In the genomic region with DNA sequence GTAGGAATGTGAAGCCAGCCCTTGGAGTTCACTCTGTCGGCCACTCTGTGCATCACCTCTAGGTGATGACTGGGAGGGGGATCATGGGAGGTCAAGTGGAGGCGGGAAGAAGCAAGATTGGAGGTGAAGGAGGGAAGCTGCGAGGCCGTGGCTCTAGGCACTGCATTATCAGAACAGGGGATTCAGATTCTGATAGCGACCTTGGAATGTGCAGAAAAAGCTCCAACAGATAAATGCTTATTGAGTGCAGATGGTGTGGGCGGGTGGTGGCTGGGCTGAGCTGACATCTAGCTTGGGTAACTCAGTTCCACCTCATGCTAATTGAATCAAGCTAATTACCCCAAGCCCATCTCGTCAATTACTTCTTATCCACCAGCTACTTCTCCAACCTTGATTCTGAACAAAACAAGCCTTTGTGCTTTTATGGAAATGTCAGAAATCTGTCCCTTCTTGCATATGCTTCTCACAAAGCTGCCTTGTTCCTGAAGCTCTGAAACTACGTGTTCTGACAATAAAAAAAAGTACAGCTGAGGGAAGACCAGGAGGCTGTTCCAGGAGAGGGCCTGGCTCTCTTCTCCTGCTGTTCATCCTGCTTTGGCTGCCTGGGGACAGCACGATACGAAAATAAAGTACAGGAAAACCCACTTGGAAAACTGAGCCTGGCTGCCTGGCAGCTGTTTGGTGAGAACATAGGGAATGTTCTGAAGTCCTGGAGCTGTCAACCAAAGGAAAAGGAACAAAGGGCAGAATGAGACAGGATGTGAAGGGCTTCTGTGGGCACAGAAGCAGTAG, we compare ENCODE assay signal across 15 cellular contexts. TPM values are rescaled to one million over a fixed set of nuclear protein-coding genes. Genes with fewer than 3 reads are reported as not detected.
DNase-seq lines count a peak whose midpoint lies in the region; FAIRE-seq and TF ChIP-seq lines count a peak whose summit lies in the region.
"Had no signal": no experiment of that assay in that cellular context is flagged by ENCODE, and none has a peak within 500 bp of the region (broad histone marks: within the 10 kb centered on the region; RNA-seq: fewer than 3 reads in every experiment).

No MANE protein-coding gene starts in this region.

- H4K20me1 ChIP-seq in H1 (replicated peaks in 1 of 2; ENCODE audit: control insufficient read depth in 1 of 2, insufficient read depth in 2 of 2, low read length in 2 of 2), result no peaks in the 10 kb centered on the region

- H3K27me3 ChIP-seq in H1 (replicated peaks in 1 of 4; ENCODE audit: control insufficient read depth in 3 of 4, extremely low read depth in 1 of 4, insufficient read depth in 3 of 4, low read length in 3 of 4), result no peaks in the 10 kb centered on the region

- no peaks in the 10 kb centered on the region for H3K9me3 ChIP-seq in H1 (ENCODE audit: insufficient read depth in 2 of 2, low read depth in 1 of 2, low read length in 1 of 2)

- POLR2A ChIA-PET in H1 (lab: Charles Lee; ENCODE audit: partially characterized antibody), result no interaction called here

- H3K14ac ChIP-seq in H1 (ENCODE audit: insufficient read length), result no peak overlapping the region

- no peak for TF ChIP-seq CTCF in H1 (IDR thresholded peaks at IDR 0.05; ENCODE audit: control extremely low read depth in 1 of 3, insufficient read depth in 1 of 3, low read depth in 1 of 3, low read length in 3 of 3)

- no peak overlapping the region for H2AK5ac ChIP-seq in H1 (ENCODE audit: low read depth, low read length)

- H2BK15ac ChIP-seq in H1 (ENCODE audit: low read length), result no peak overlapping the region; the same call in 1 of the 2 replicates

- no peaks in the 10 kb centered on the region for H3K79me1 ChIP-seq in H1 (ENCODE audit: low read depth, low read length)

- no peak overlapping the region for H3K56ac ChIP-seq in H1 (replicated peaks; ENCODE audit: insufficient read length, low read depth, low read length)

- CTCF ChIA-PET in H1 (lab: Charles Lee; ENCODE audit: partially characterized antibody), result interaction anchor here (0.6 to 6.9 kb wide), 10 partner anchors 13 to 94 kb away, joined by 3 to 53 read pairs (median 4); no protein-coding TSS in a partner anchor

- no peak overlapping the region for H3K23ac ChIP-seq in H1 (ENCODE audit: insufficient read length)

- no peaks in the 10 kb centered on the region for H3K36me3 ChIP-seq in H1 (ENCODE audit: control insufficient read depth in 2 of 4, insufficient read depth in 4 of 4, low read length in 3 of 4)

- no peak for TF ChIP-seq POLR2A in H1 (IDR thresholded peaks at IDR 0.05; ENCODE audit: control extremely low read depth in 1 of 2, low read depth in 2 of 2, low read length in 2 of 2)

- H3K4me3 ChIP-seq in H1 (ENCODE audit: extremely low read depth in 1 of 4, insufficient read depth in 2 of 4, low read depth in 3 of 4, low read length in 4 of 4), result no peak overlapping the region
- H3K4me3 ChIP-seq: psoas muscle had no signal

- TF ChIP-seq EP300 in H1 (IDR thresholded peaks at IDR 0.05; ENCODE audit: borderline replicate concordance in 1 of 2, low read depth in 2 of 2, low read length in 2 of 2), result no peak

- H3K4me1 ChIP-seq in H1 (replicated peaks in 1 of 4; ENCODE audit: control insufficient read depth in 3 of 4, insufficient read depth in 4 of 4, low read length in 3 of 4), result peaks cover 0 to 5% (median 4%) of the 10 kb centered on the region in 4 experiments; a peak in 4 of 7 replicates

- H4K91ac ChIP-seq in H1 (replicated peaks; ENCODE audit: insufficient read length, low read length), result no peak overlapping the region

- H3K79me2 ChIP-seq in H1 (ENCODE audit: control insufficient read depth in 1 of 2, insufficient read depth in 2 of 2, low read length in 2 of 2), result no peaks in the 10 kb centered on the region

- H3K9ac ChIP-seq in H1 (replicated peaks in 1 of 4; ENCODE audit: extremely low read depth in 1 of 4, low read depth in 3 of 4, low read length in 3 of 4), result no peak overlapping the region

- H2BK20ac ChIP-seq in H1 (ENCODE audit: low read length), result no peak overlapping the region

- no peak for FAIRE-seq in H1 (lab: Jason Lieb, UNC)
- FAIRE-seq: A204.1 had no signal

- no peak overlapping the region for H2AFZ ChIP-seq in H1 (ENCODE audit: low read length)

- no peaks in the 10 kb centered on the region for H3K23me2 ChIP-seq in H1 (ENCODE audit: low read depth, low read length)

- peak; percentile 38 for DNase-seq in NCI-H2171 treated with DMSO at 0.1 percent for 48 hours (lab: John Stamatoyannopoulos, UW)
- no peak for DNase-seq in NCI-H2171 (lab: John Stamatoyannopoulos, UW)
- DNase-seq in H1 (ENCODE audit: low read depth in 1 of 2, low spot score in 2 of 2), result no peak
- DNase-seq in mesenteric fat pad (ENCODE audit: low spot score), result peak; percentile 35
- peak; percentile 84 for DNase-seq in superior temporal gyrus (ENCODE audit: extremely low spot score)
- no peak for DNase-seq in activated CD4-positive, CD25-positive, alpha-beta regulatory T cell treated with anti-CD3 and anti-CD28 coated beads, Interleukin-2, amount 50 U/mL, for 72 hours
- no peak for DNase-seq in NAMALWA (ENCODE audit: low spot score)
- no peak for DNase-seq in MV-4-11 (lab: John Stamatoyannopoulos, UW)
- DNase-seq: activated CD4-positive, CD25-positive, alpha-beta regulatory T cell; DMS153; left cardiac atrium; psoas muscle; SHP77 treated with DMSO at 0.1 percent for 48 hours had no signal

- H3K18ac ChIP-seq in H1 (ENCODE audit: extremely low read depth, low read length), result no peak overlapping the region

- H2BK12ac ChIP-seq in H1 (ENCODE audit: low read depth, low read length), result no peak overlapping the region

- TF ChIP-seq RAD21 in H1 (IDR thresholded peaks at IDR 0.05 in 1 of 2, conservative IDR thresholded peaks at IDR 0.05 in 1 of 2; ENCODE audit: low read depth in 2 of 2, low read length in 2 of 2), result no peak

- H3K27ac ChIP-seq in H1 (ENCODE audit: low read depth, low read length), result no peak overlapping the region
- H3K27ac ChIP-seq: psoas muscle had no signal

- H3K4me2 ChIP-seq in H1 (ENCODE audit: insufficient read depth in 1 of 2, low read depth in 2 of 2, low read length in 2 of 2), result no peak overlapping the region

- H2BK120ac ChIP-seq in H1 (replicated peaks; ENCODE audit: low read depth, low read length), result no peak overlapping the region

- H4K5ac ChIP-seq in H1 (ENCODE audit: insufficient read length, low read depth, low read length), result no peak overlapping the region

- no peak overlapping the region for H2BK5ac ChIP-seq in H1 (ENCODE audit: low read depth, low read length)

- no peak overlapping the region for H3K4ac ChIP-seq in H1 (replicated peaks; ENCODE audit: insufficient read length, low read depth, low read length)

- 92% methylated on average over 9 of the region's 10 CpGs; no CpG with 5 or more reads in 1 of the 2 experiments for WGBS in H1 (ENCODE audit: extremely low coverage in 1 of 2, insufficient coverage in 1 of 2, insufficient read length in 1 of 2, insufficient replicate concordance in 2 of 2, low coverage in 1 of 2, low lambda C conversion rate in 2 of 2, missing lambda C conversion rate in 1 of 2), 2 experiments

- no peak overlapping the region for H4K8ac ChIP-seq in H1 (ENCODE audit: extremely low read depth, insufficient read depth, low read length)

TF ChIP-seq in H1, 55 proteins besides CTCF, POLR2A, EP300 and RAD21:
- no peak for TF ChIP-seq SIRT6 (IDR thresholded peaks at IDR 0.05; ENCODE audit: low read length)
- TF ChIP-seq, protein P1, sequence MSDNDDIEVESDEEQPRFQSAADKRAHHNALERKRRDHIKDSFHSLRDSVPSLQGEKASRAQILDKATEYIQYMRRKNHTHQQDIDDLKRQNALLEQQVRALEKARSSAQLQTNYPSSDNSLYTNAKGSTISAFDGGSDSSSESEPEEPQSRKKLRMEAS (IDR thresholded peaks at IDR 0.05), result 0 out of 2 replicates have a peak, but pooled peaks have one; percentile 11
- TF ChIP-seq, protein P2, sequence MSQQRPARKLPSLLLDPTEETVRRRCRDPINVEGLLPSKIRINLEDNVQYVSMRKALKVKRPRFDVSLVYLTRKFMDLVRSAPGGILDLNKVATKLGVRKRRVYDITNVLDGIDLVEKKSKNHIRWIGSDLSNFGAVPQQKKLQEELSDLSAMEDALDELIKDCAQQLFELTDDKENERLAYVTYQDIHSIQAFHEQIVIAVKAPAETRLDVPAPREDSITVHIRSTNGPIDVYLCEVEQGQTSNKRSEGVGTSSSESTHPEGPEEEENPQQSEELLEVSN (IDR thresholded peaks at IDR 0.05), result peak; percentile 90
- no peak for TF ChIP-seq RNF2 (IDR thresholded peaks at IDR 0.05; ENCODE audit: borderline replicate concordance, low read depth, low read length, missing control alignments, poor library complexity, severe bottlenecking)

RNA-seq across cellular contexts. Expression of gene STRA8, which starts 27.5 kb away (rescaled TPM):
- total RNA-seq in H1 (2021; fragmentation: NEBNext Ultra II Directional; extraction: Animal tissue kit (Norgen Biotek cat#: 25700)), result not detected in 2 replicates
- not detected in 2 replicates for polyA plus RNA-seq in H1 (2011; rRNA removed)
- not detected for polyA plus RNA-seq in H1 (2011; cell fraction: cytosol; rRNA removed)
- polyA plus RNA-seq in H1 (2011; cell fraction: nucleus; rRNA removed), result not detected
- polyA plus RNA-seq in H1 (2012, experiment 1 of 2), result not detected in 4 replicates
- polyA plus RNA-seq in H1 (2012, experiment 2 of 2), result not detected
- not detected for polyA plus RNA-seq in H1 (2013, experiment 1 of 2)
- not detected for polyA plus RNA-seq in H1 (2013, experiment 2 of 2)
- not detected in 2 replicates for polyA minus RNA-seq in H1 (2011; rRNA and poly(A)+ RNA removed)
- not detected for polyA minus RNA-seq in H1 (2011; cell fraction: cytosol; rRNA and poly(A)+ RNA removed)
- not detected for polyA minus RNA-seq in H1 (2011; cell fraction: nucleus; rRNA and poly(A)+ RNA removed)
- total RNA-seq in mesenteric fat pad, result not detected
- total RNA-seq: cerebellum, left cardiac atrium, psoas muscle had no signal
- polyA plus RNA-seq: psoas muscle had no signal

RNA-seq across cellular contexts. Expression of gene WDR91, which starts 49.8 kb away (rescaled TPM):
- 12.7 and 14.7 TPM in 2 replicates for total RNA-seq in H1 (2021; fragmentation: NEBNext Ultra II Directional; extraction: Animal tissue kit (Norgen Biotek cat#: 25700))
- polyA plus RNA-seq in H1 (2011; rRNA removed), result 8.2 and 11.2 TPM in 2 replicates
- polyA plus RNA-seq in H1 (2011; cell fraction: cytosol; rRNA removed), result 13.0 TPM
- 38.4 TPM for polyA plus RNA-seq in H1 (2011; cell fraction: nucleus; rRNA removed)
- polyA plus RNA-seq in H1 (2012, experiment 1 of 2), result 4.8 to 9.7 TPM (median 9.0 TPM) in 4 replicates
- polyA plus RNA-seq in H1 (2012, experiment 2 of 2), result 6.7 TPM
- 5.7 TPM for polyA plus RNA-seq in H1 (2013, experiment 1 of 2)
- 5.6 TPM for polyA plus RNA-seq in H1 (2013, experiment 2 of 2)
- 13.2 and 16.6 TPM in 2 replicates for polyA minus RNA-seq in H1 (2011; rRNA and poly(A)+ RNA removed)
- 6.8 TPM for polyA minus RNA-seq in H1 (2011; cell fraction: cytosol; rRNA and poly(A)+ RNA removed)
- 10.2 TPM for polyA minus RNA-seq in H1 (2011; cell fraction: nucleus; rRNA and poly(A)+ RNA removed)
- 15.0 TPM for total RNA-seq in mesenteric fat pad

Comparison
In these comparisons a context has a peak if more than half of its experiments do, and no peak if none do; other contexts are left out.
1. DNase-seq: peak in NCI-H2171 treated with DMSO at 0.1 percent for 48 hours (single experiment), mesenteric fat pad (single experiment) and superior temporal gyrus (single experiment); none in NCI-H2171 (single experiment), H1 (0 of 2), activated CD4-positive, CD25-positive, alpha-beta regulatory T cell treated with anti-CD3 and anti-CD28 coated beads, Interleukin-2, amount 50 U/mL, for 72 hours (single experiment), NAMALWA (single experiment) and MV-4-11 (single experiment).